In the genomic region with DNA sequence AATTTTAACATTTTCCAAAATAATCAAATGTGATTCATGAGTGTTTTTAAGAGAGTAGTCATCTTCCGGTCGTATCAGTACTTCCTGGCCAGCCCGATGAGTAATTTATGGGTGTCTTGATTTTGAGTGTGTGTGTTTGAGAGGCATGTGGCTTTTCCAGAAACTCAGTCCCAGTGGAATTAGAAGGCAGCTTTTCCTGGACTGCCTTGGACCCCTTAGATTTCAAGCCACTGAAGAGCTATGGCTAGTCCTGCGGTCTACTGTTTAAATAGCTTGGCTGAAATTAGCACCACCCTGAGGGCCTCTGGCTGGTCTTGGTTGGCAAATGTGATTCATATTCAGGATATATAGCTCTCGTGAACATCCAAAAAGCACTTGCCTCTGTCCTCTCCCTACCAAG, we compare ENCODE assay signal across 18 cellular contexts. TPM values are rescaled to one million over a fixed set of nuclear protein-coding genes. Genes with fewer than 3 reads are reported as not detected.
A peak's percentile ranks its signal among the peaks of the same experiment; 100 is the strongest.
DNase-seq lines count a peak whose midpoint lies in the region; ATAC-seq and TF ChIP-seq lines count a peak whose summit lies in the region.
"Had no signal": no experiment of that assay in that cellular context is flagged by ENCODE, and none has a peak within 500 bp of the region (broad histone marks: within the 10 kb centered on the region; RNA-seq: fewer than 3 reads in every experiment).

No MANE protein-coding gene starts in this region.

- in situ Hi-C loops in GM23248 (cut with MboI): no loop called here

- peaks cover 43% of the 10 kb centered on the region for H3K36me3 ChIP-seq in GM23248 (ENCODE audit: low read depth)

- TF ChIP-seq CTCF in foreskin fibroblast (IDR thresholded peaks at IDR 0.05; ENCODE audit: low read depth, low read length): no peak

- no peaks in the 10 kb centered on the region for H4K20me1 ChIP-seq in GM23248 (ENCODE audit: insufficient read depth)

- H3K4me1 ChIP-seq in GM23248 (ENCODE audit: insufficient read depth): peaks cover 41% of the 10 kb centered on the region
- H3K4me1 ChIP-seq: colonic mucosa, tibial nerve had no signal

- peak; percentile 72 for DNase-seq in A172 (ENCODE audit: low spot score)
- peak; percentile 87 for DNase-seq in GM23248
- DNase-seq in foreskin fibroblast: peak; percentile 80 to 87
- DNase-seq in NCI-H1092 (lab: John Stamatoyannopoulos, UW): no peak
- DNase-seq in HEK293T (ENCODE audit: extremely low spot score): no peak
- DNase-seq: colonic mucosa, GDM1, hypothalamus, NCI-H2107, retina, WERI-Rb-1 had no signal

- H3K36me3 Mint-ChIP-seq in activated T-helper 17 cell treated with anti-CD3 and anti-CD28 coated beads, Interleukin-2, amount 50 U/mL, for 72 hours (ENCODE audit: low read depth): peaks cover 83% of the 10 kb centered on the region

- POLR2A ChIA-PET in HEK293T (lab: Yijun Ruan, JAX): no interaction called here

- H3K9ac ChIP-seq in GM23248: peak overlapping the region; percentile 25; the same call in 1 of the 2 replicates
- H3K9ac ChIP-seq: BLaER1 treated with 17β-estradiol and CSF1 and Interleukin-3, amounts not matched to agents 10 nM and 100 nM had no signal

- H3K4me2 ChIP-seq in GM23248 (ENCODE audit: unreplicated experiment): peak overlapping the region; percentile 38

- H3K27ac Mint-ChIP-seq in activated T-helper 17 cell treated with anti-CD3 and anti-CD28 coated beads, Interleukin-2, amount 50 U/mL, for 72 hours: no peak overlapping the region
- H3K27ac Mint-ChIP-seq: mesothelial cell of epicardium had no signal

- H3K27ac ChIP-seq in GM23248: peak overlapping the region; percentile 78
- H3K27ac ChIP-seq: colonic mucosa, tibial nerve, WERI-Rb-1 had no signal

- no peaks in the 10 kb centered on the region for H3K9me3 Mint-ChIP-seq in activated T-helper 17 cell treated with anti-CD3 and anti-CD28 coated beads, Interleukin-2, amount 50 U/mL, for 72 hours

- no peak overlapping the region for H2AFZ ChIP-seq in GM23248

- peaks cover 42% of the 10 kb centered on the region for H3F3A ChIP-seq in GM23248 (ENCODE audit: insufficient read depth)

- no peaks in the 10 kb centered on the region for H3K9me3 ChIP-seq in GM23248 (ENCODE audit: low read depth)
- H3K9me3 ChIP-seq: colonic mucosa, tibial nerve had no signal

- H3K9me2 ChIP-seq in GM23248 (ENCODE audit: insufficient read depth): no peaks in the 10 kb centered on the region

- H3K4me3 ChIP-seq in GM23248: no peak overlapping the region
- H3K4me3 ChIP-seq in foreskin fibroblast (ENCODE audit: low read depth in 1 of 2, low read length in 2 of 2): no peak overlapping the region
- H3K4me3 ChIP-seq: BLaER1 treated with 17β-estradiol and CSF1 and Interleukin-3, amounts not matched to agents 10 nM and 100 nM; colonic mucosa; K562; tibial nerve had no signal

- H3K79me2 ChIP-seq in GM23248 (ENCODE audit: insufficient read depth): no peaks in the 10 kb centered on the region

- no peaks in the 10 kb centered on the region for H3K27me3 ChIP-seq in GM23248 (replicated peaks; ENCODE audit: insufficient read depth)
- H3K27me3 ChIP-seq: BLaER1 treated with 17β-estradiol and CSF1 and Interleukin-3, amounts not matched to agents 10 nM and 100 nM; colonic mucosa; tibial nerve had no signal

- peak; percentile 16 for ATAC-seq in activated T-helper 17 cell treated with anti-CD3 and anti-CD28 coated beads, Interleukin-2, amount 50 U/mL, for 72 hours (replicated peaks)
- ATAC-seq in HG03108 (IDR thresholded peaks at IDR 0.05; ENCODE audit: unreplicated experiment): no peak
- no peak for ATAC-seq in HG02642 (IDR thresholded peaks at IDR 0.05; ENCODE audit: poor library complexity, unreplicated experiment)
- ATAC-seq: K562 had no signal

- peaks cover 4% of the 10 kb centered on the region for H3K4me1 Mint-ChIP-seq in activated T-helper 17 cell treated with anti-CD3 and anti-CD28 coated beads, Interleukin-2, amount 50 U/mL, for 72 hours
- H3K4me1 Mint-ChIP-seq: mesothelial cell of epicardium had no signal

- no peaks in the 10 kb centered on the region for H3K27me3 Mint-ChIP-seq in activated T-helper 17 cell treated with anti-CD3 and anti-CD28 coated beads, Interleukin-2, amount 50 U/mL, for 72 hours

- CTCF ChIA-PET in HEK293T (lab: Yijun Ruan, JAX): no interaction called here

- H3K4me3 Mint-ChIP-seq in activated T-helper 17 cell treated with anti-CD3 and anti-CD28 coated beads, Interleukin-2, amount 50 U/mL, for 72 hours: no peak overlapping the region
- H3K4me3 Mint-ChIP-seq: mesothelial cell of epicardium had no signal

- WGBS in GM23248 (ENCODE audit: low coverage in 1 of 2, low lambda C conversion rate in 2 of 2, missing lambda C conversion rate in 2 of 2), 2 experiments: 6 to 9% methylated on average over 5 of the region's 5 CpGs

TF ChIP-seq in HEK293T, 16 proteins besides CTCF, POLR2A, EP300 and RAD21:
- TF ChIP-seq LEF1 (IDR thresholded peaks at IDR 0.05; ENCODE audit: borderline replicate concordance) (no peak), TARDBP (IDR thresholded peaks at IDR 0.05) (no peak), BHLHE40 (IDR thresholded peaks at IDR 0.05; ENCODE audit: borderline replicate concordance) (no peak), FOXK2 (IDR thresholded peaks at IDR 0.05) (no peak), ELF4 (IDR thresholded peaks at IDR 0.05) (no peak), SP1 (IDR thresholded peaks at IDR 0.05) (no peak), SUZ12 (IDR thresholded peaks at IDR 0.05) (no peak), ARNT (IDR thresholded peaks at IDR 0.05) (no peak), L3MBTL2 (conservative IDR thresholded peaks at IDR 0.05) (no peak), ZNF384 (IDR thresholded peaks at IDR 0.05) (no peak), CTBP1 (IDR thresholded peaks at IDR 0.05; ENCODE audit: borderline replicate concordance) (no peak), FOXM1 (IDR thresholded peaks at IDR 0.05; ENCODE audit: borderline replicate concordance) (no peak), NFRKB (IDR thresholded peaks at IDR 0.05) (no peak), HDGF (IDR thresholded peaks at IDR 0.05; ENCODE audit: borderline replicate concordance) (no peak), FOXA1 (IDR thresholded peaks at IDR 0.05) (no peak)
- TF ChIP-seq, protein P1, sequence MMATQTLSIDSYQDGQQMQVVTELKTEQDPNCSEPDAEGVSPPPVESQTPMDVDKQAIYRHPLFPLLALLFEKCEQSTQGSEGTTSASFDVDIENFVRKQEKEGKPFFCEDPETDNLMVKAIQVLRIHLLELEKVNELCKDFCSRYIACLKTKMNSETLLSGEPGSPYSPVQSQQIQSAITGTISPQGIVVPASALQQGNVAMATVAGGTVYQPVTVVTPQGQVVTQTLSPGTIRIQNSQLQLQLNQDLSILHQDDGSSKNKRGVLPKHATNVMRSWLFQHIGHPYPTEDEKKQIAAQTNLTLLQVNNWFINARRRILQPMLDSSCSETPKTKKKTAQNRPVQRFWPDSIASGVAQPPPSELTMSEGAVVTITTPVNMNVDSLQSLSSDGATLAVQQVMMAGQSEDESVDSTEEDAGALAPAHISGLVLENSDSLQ (IDR thresholded peaks at IDR 0.05): no peak

RNA-seq across cellular contexts. Expression of gene HK2, which starts 59.4 kb away (rescaled TPM):
- 0.09 and 1.0 TPM in 2 replicates for total RNA-seq in A172 (2014; rRNA removed; shearing (Covaris generic))
- 21.9 and 24.2 TPM in 2 replicates for total RNA-seq in GM23248 (2014; rRNA removed; shearing (Covaris generic))
- polyA plus RNA-seq in GM23248 (2016; fragmentation: Nextera tagmentation; extraction: Ambion mirVana): 23.9 and 25.3 TPM in 2 replicates
- total RNA-seq in activated T-helper 17 cell treated with anti-CD3 and anti-CD28 coated beads, Interleukin-2, amount 50 U/mL, for 72 hours: 10 to 100 TPM; 71.6 to 73.8 TPM

Comparison
In these comparisons a context has a peak if more than half of its experiments do, and no peak if none do; other contexts are left out.
1. DNase-seq: peak in A172 (single experiment), GM23248 (single experiment) and foreskin fibroblast (2 of 2); none in NCI-H1092 (single experiment) and HEK293T (single experiment).
2. RNA of gene HK2, which starts 59.4 kb away (total RNA-seq): 71.6 to 73.8 TPM in activated T-helper 17 cell treated with anti-CD3 and anti-CD28 coated beads, Interleukin-2, amount 50 U/mL, for 72 hours and 21.9 to 24.2 TPM in GM23248; 0.09 to 1.0 TPM in A172; every median in the first group is over 10 times any median in the second.